8 cellular contexts compared by ENCODE assay signal in genomic region chr2:143110759-143111428, GRCh38. TPM values are rescaled to one million over a fixed set of nuclear protein-coding genes. Genes with fewer than 3 reads are reported as not detected.
DNase-seq lines count a peak whose midpoint lies in the region; ATAC-seq and TF ChIP-seq lines count a peak whose summit lies in the region.

No MANE protein-coding gene starts in this region.

- H3K36me3 ChIP-seq in Panc1 (ENCODE audit: control insufficient read depth, insufficient read depth, low read length) (no peaks in the 10 kb centered on the region), ovary (no peaks in the 10 kb centered on the region), upper lobe of right lung (no peaks in the 10 kb centered on the region)

- in situ Hi-C loops in Panc1 (cut with HindIII; ENCODE audit: low pct_unique_long_range_greater_than_20kb, low sequenced_read_pairs), result no loop called here

- no peaks in the 10 kb centered on the region for H3K36me3 Mint-ChIP-seq in activated T-helper 1 cell treated with anti-CD3 and anti-CD28 coated beads, Interleukin-12 subunit alpha, Interleukin-12 subunit beta, Interleukin-2, Interleukin-4 antibody, amounts not matched to agents 30 ng/mL and 10 ng/mL and 1 ng/mL, durations not matched to agents 14 hours and 24 hours and 36 hours (ENCODE audit: low read depth)

- peak; percentile 82 for TF ChIP-seq CTCF in Panc1 (IDR thresholded peaks at IDR 0.05)
- peak; percentile 49 for TF ChIP-seq CTCF in foreskin fibroblast (IDR thresholded peaks at IDR 0.05; ENCODE audit: low read depth, low read length)
- TF ChIP-seq CTCF in ovary (IDR thresholded peaks at IDR 0.05), result peak; percentile 32 to 48 (median 43)
- peak; percentile 69 for TF ChIP-seq CTCF in upper lobe of right lung (IDR thresholded peaks at IDR 0.05)

- H3K4me1 Mint-ChIP-seq in activated T-helper 1 cell treated with anti-CD3 and anti-CD28 coated beads, Interleukin-12 subunit alpha, Interleukin-12 subunit beta, Interleukin-2, Interleukin-4 antibody, amounts not matched to agents 30 ng/mL and 10 ng/mL and 1 ng/mL, durations not matched to agents 14 hours and 24 hours and 36 hours (ENCODE audit: low read depth), result peaks cover 46% of the 10 kb centered on the region

- no TSS peak for BruUV-seq in Panc1 (replicated peaks; lab: Mats Ljungman, UMichigan)

- H3K4me1 ChIP-seq in Panc1 (ENCODE audit: control insufficient read depth, insufficient read depth, low read length) (no peaks in the 10 kb centered on the region), ovary (ENCODE audit: insufficient read depth) (no peaks in the 10 kb centered on the region), upper lobe of right lung (no peaks in the 10 kb centered on the region)

- peaks cover 4% of the 10 kb centered on the region for H3K9me3 Mint-ChIP-seq in activated T-helper 1 cell treated with anti-CD3 and anti-CD28 coated beads, Interleukin-12 subunit alpha, Interleukin-12 subunit beta, Interleukin-2, Interleukin-4 antibody, amounts not matched to agents 30 ng/mL and 10 ng/mL and 1 ng/mL, durations not matched to agents 14 hours and 24 hours and 36 hours

- H3K27ac Mint-ChIP-seq in activated T-helper 1 cell treated with anti-CD3 and anti-CD28 coated beads, Interleukin-12 subunit alpha, Interleukin-12 subunit beta, Interleukin-2, Interleukin-4 antibody, amounts not matched to agents 30 ng/mL and 10 ng/mL and 1 ng/mL, durations not matched to agents 14 hours and 24 hours and 36 hours, result peak overlapping the region; percentile 85

- no peak overlapping the region for H3K27ac ChIP-seq in Panc1 (ENCODE audit: low read length)
- no peak overlapping the region for H3K27ac ChIP-seq in ovary
- H3K27ac ChIP-seq in upper lobe of right lung, result no peak overlapping the region

- no peaks in the 10 kb centered on the region; the same call in 1 of the 2 replicates for H3K27me3 ChIP-seq in Panc1 (ENCODE audit: control insufficient read depth, insufficient read depth, low read length)
- no peaks in the 10 kb centered on the region for H3K27me3 ChIP-seq in ovary
- H3K27me3 ChIP-seq in upper lobe of right lung, result no peaks in the 10 kb centered on the region

- peak overlapping the region; percentile 75 for H3K4me3 Mint-ChIP-seq in activated T-helper 1 cell treated with anti-CD3 and anti-CD28 coated beads, Interleukin-12 subunit alpha, Interleukin-12 subunit beta, Interleukin-2, Interleukin-4 antibody, amounts not matched to agents 30 ng/mL and 10 ng/mL and 1 ng/mL, durations not matched to agents 14 hours and 24 hours and 36 hours

- POLR2A ChIA-PET in Panc1 (lab: Charles Lee), result no interaction called here

- TF ChIP-seq EP300 in ovary (IDR thresholded peaks at IDR 0.05), result no peak

- ATAC-seq in GM21528 (IDR thresholded peaks at IDR 0.05; ENCODE audit: low FRiP score, unreplicated experiment) (peak; percentile 80), Panc1 (peak; percentile 85), upper lobe of right lung (peak; percentile 87)

- H3K9me3 ChIP-seq in Panc1 (ENCODE audit: control insufficient read depth, insufficient read depth, low read depth, low read length), result no peaks in the 10 kb centered on the region
- no peaks in the 10 kb centered on the region for H3K9me3 ChIP-seq in ovary
- no peaks in the 10 kb centered on the region for H3K9me3 ChIP-seq in upper lobe of right lung

- TF ChIP-seq POLR2A in ovary (IDR thresholded peaks at IDR 0.05), result no peak

- H3K4me3 ChIP-seq in Panc1 (ENCODE audit: low read depth in 2 of 2, low read length in 2 of 2), result no peak overlapping the region
- no peak overlapping the region for H3K4me3 ChIP-seq in foreskin fibroblast (ENCODE audit: low read depth in 1 of 2, low read length in 2 of 2)
- no peak overlapping the region for H3K4me3 ChIP-seq in ovary
- no peak overlapping the region for H3K4me3 ChIP-seq in upper lobe of right lung

- intact Hi-C loops in Panc1 (cut with micrococcal nuclease; ENCODE audit: unreplicated experiment), result loop anchor here (1.0 kb wide), 1 partner anchor 148 kb away; no protein-coding TSS in a partner anchor
- intact Hi-C loops in activated T-helper 1 cell treated with anti-CD3 and anti-CD28 coated beads, Interleukin-12 subunit alpha, Interleukin-12 subunit beta, Interleukin-2, Interleukin-4 antibody, amounts not matched to agents 30 ng/mL and 10 ng/mL and 1 ng/mL, durations not matched to agents 14 hours and 24 hours and 36 hours (cut with micrococcal nuclease), result loop anchor here (1.0 to 5.0 kb wide), 8 partner anchors 18 to 171 kb away; partner anchors contain the start of gene ARHGAP15
- intact Hi-C loops in ovary (cut with DNase I), result no loop called here
- intact Hi-C loops in upper lobe of right lung (cut with DNase I), result no loop called here

- WGBS in ovary, 3 donors, result 22 to 26% (median 22%) methylated on average over 6 of the region's 6 CpGs

- CTCF ChIA-PET in Panc1 (lab: Charles Lee), result interaction anchor here (1.2 to 1.3 kb wide), 2 partner anchors 112 to 148 kb away, joined by 6 read pairs; no protein-coding TSS in a partner anchor

- DNase-seq in Daoy (ENCODE audit: low read depth), result peak; percentile 55
- peak; percentile 22 for DNase-seq in HuH-7 (ENCODE audit: low spot score)
- DNase-seq in Panc1 (ENCODE audit: low read depth, low spot score), result peak; percentile 43
- DNase-seq in activated T-helper 1 cell treated with anti-CD3 and anti-CD28 coated beads, Interleukin-12 subunit alpha, Interleukin-12 subunit beta, Interleukin-2, Interleukin-4 antibody, amounts not matched to agents 30 ng/mL and 10 ng/mL and 1 ng/mL, durations not matched to agents 14 hours and 24 hours and 36 hours (ENCODE audit: low spot score), result peak; percentile 43
- peak; percentile 24 to 75 for DNase-seq in foreskin fibroblast
- DNase-seq in ovary, result peak; percentile 27 to 67 (median 50)
- no peak for DNase-seq in upper lobe of right lung

- no peaks in the 10 kb centered on the region for H3K27me3 Mint-ChIP-seq in activated T-helper 1 cell treated with anti-CD3 and anti-CD28 coated beads, Interleukin-12 subunit alpha, Interleukin-12 subunit beta, Interleukin-2, Interleukin-4 antibody, amounts not matched to agents 30 ng/mL and 10 ng/mL and 1 ng/mL, durations not matched to agents 14 hours and 24 hours and 36 hours (ENCODE audit: insufficient read depth)

RNA-seq across cellular contexts. Expression of gene ARHGAP15, which starts 18.3 kb away (rescaled TPM):
- 0.51 and 1.4 TPM in 2 replicates for total RNA-seq in Daoy (2014; rRNA removed; shearing (Covaris generic))
- 0.41 TPM for total RNA-seq in Panc1 (2021; ENCODE audit: unreplicated experiment)
- not detected for polyA plus RNA-seq in Panc1 (2012; ENCODE audit: insufficient read length)
- total RNA-seq in activated T-helper 1 cell treated with anti-CD3 and anti-CD28 coated beads, Interleukin-12 subunit alpha, Interleukin-12 subunit beta, Interleukin-2, Interleukin-4 antibody, amounts not matched to agents 30 ng/mL and 10 ng/mL and 1 ng/mL, durations not matched to agents 14 hours and 24 hours and 36 hours, result 64.3 and 65.3 TPM in 2 replicates
- total RNA-seq in ovary, result 1 to 10 TPM; 1.5 to 5.9 (median 2.4) TPM
- polyA plus RNA-seq in ovary, result 1 to 10 TPM; 2.6 to 10.0 TPM
- total RNA-seq in upper lobe of right lung, result 19.2 TPM

Comparison
In these comparisons a context has a peak if more than half of its experiments do, and no peak if none do; other contexts are left out.
1. intact Hi-C loops: an anchor here in Panc1 (1.0 kb wide) and activated T-helper 1 cell treated with anti-CD3 and anti-CD28 coated beads, Interleukin-12 subunit alpha, Interleukin-12 subunit beta, Interleukin-2, Interleukin-4 antibody, amounts not matched to agents 30 ng/mL and 10 ng/mL and 1 ng/mL, durations not matched to agents 14 hours and 24 hours and 36 hours (1.0 to 5.0 kb wide); none called in ovary and upper lobe of right lung.